ENCODE assay signal across 8 cellular contexts in the genomic region with DNA sequence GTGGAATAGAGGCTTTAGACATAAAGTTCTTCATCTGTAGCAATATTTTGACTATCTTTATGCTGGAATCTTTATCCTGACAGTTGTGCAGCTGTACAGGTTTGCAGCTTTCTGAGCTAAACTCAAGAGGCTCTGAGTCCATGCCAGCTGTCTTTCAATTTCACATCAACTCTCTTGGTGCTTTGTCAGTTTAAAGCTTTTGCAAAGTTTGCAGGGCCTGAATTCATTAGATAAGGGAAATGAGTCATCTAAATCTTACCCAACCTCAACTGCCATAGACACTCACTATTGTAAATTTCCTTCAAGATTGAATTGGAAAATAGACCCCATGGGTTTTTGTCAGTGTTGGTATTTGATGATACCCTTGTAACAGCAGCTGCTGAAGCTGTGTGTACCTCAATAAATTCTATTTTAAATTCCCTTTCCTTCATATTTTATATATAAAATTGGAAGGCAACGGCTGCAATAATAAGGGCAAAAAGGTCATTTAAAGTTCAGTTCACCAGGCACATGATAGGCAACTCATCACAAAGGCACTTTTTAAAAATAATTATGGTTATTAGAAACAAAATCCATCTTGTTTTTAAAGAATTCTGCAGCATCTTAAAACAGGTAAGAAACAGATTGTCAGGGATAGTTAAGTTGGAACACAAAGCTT.
DNase-seq lines count a peak whose midpoint lies in the region; ATAC-seq and TF ChIP-seq lines count a peak whose summit lies in the region.

No MANE protein-coding gene starts in this region.

- no peak overlapping the region for H3K27ac ChIP-seq in CD8-positive, alpha-beta T cell (ENCODE audit: low read depth, low read length)
- no peak overlapping the region for H3K27ac ChIP-seq in esophagus muscularis mucosa (replicated peaks in 1 of 4)

- no peak overlapping the region for H3K27ac Mint-ChIP-seq in CD8-positive, alpha-beta T cell
- peak overlapping the region; percentile 79 for H3K27ac Mint-ChIP-seq in T-helper 1 cell treated with Interleukin-12 subunit alpha and Interleukin-12 subunit beta and Interleukin-4 antibody, amounts not matched to agents 30 μg/mL and 1 μg/mL, for 36 hours

- WGBS in esophagus muscularis mucosa, result 61% methylated on average over 1 of the region's 1 CpG

- peaks cover 18% of the 10 kb centered on the region for H3K4me1 Mint-ChIP-seq in CD8-positive, alpha-beta T cell (ENCODE audit: low read depth)
- peaks cover 48% of the 10 kb centered on the region for H3K4me1 Mint-ChIP-seq in T-helper 1 cell treated with Interleukin-12 subunit alpha and Interleukin-12 subunit beta and Interleukin-4 antibody, amounts not matched to agents 30 μg/mL and 1 μg/mL, for 36 hours (ENCODE audit: low read depth)

- ATAC-seq in CD8-positive, alpha-beta T cell, result peak; percentile 38
- peak; percentile 84 for ATAC-seq in GM19452 (IDR thresholded peaks at IDR 0.05; ENCODE audit: unreplicated experiment)
- ATAC-seq in HG03558 (IDR thresholded peaks at IDR 0.05; ENCODE audit: extremely low read depth, unreplicated experiment), result peak; percentile 96

- TF ChIP-seq CTCF in CD8-positive, alpha-beta T cell (IDR thresholded peaks at IDR 0.05), result no peak
- TF ChIP-seq CTCF in esophagus muscularis mucosa (IDR thresholded peaks at IDR 0.05), result no peak

- H3K36me3 ChIP-seq in CD8-positive, alpha-beta T cell (ENCODE audit: insufficient read depth, low read length), result no peaks in the 10 kb centered on the region
- no peaks in the 10 kb centered on the region for H3K36me3 ChIP-seq in esophagus muscularis mucosa

- peaks cover 13% of the 10 kb centered on the region for H3K4me1 ChIP-seq in CD8-positive, alpha-beta T cell (ENCODE audit: insufficient read depth, low read length)
- no peaks in the 10 kb centered on the region for H3K4me1 ChIP-seq in esophagus muscularis mucosa

- no peaks in the 10 kb centered on the region for H3K9me3 ChIP-seq in CD8-positive, alpha-beta T cell (ENCODE audit: low read length)
- H3K9me3 ChIP-seq in esophagus muscularis mucosa, result no peaks in the 10 kb centered on the region

- H3K36me3 Mint-ChIP-seq in CD8-positive, alpha-beta T cell, result no peaks in the 10 kb centered on the region
- peaks cover 34% of the 10 kb centered on the region for H3K36me3 Mint-ChIP-seq in T-helper 1 cell treated with Interleukin-12 subunit alpha and Interleukin-12 subunit beta and Interleukin-4 antibody, amounts not matched to agents 30 μg/mL and 1 μg/mL, for 36 hours (ENCODE audit: low read depth)

- intact Hi-C loops in CD8-positive, alpha-beta T cell (cut with DNase I, micrococcal nuclease), result no loop called here
- intact Hi-C loops in esophagus muscularis mucosa (cut with DNase I), result no loop called here

- CTCF ChIA-PET in CD8-positive, alpha-beta T cell (lab: Charles Lee), result no interaction called here

- H3K9me3 Mint-ChIP-seq in CD8-positive, alpha-beta T cell, result no peaks in the 10 kb centered on the region
- H3K9me3 Mint-ChIP-seq in T-helper 1 cell treated with Interleukin-12 subunit alpha and Interleukin-12 subunit beta and Interleukin-4 antibody, amounts not matched to agents 30 μg/mL and 1 μg/mL, for 36 hours, result peaks cover 30% of the 10 kb centered on the region

- H3K27me3 ChIP-seq in CD8-positive, alpha-beta T cell (ENCODE audit: insufficient read depth, low read length), result no peaks in the 10 kb centered on the region
- no peaks in the 10 kb centered on the region for H3K27me3 ChIP-seq in esophagus muscularis mucosa

- no peaks in the 10 kb centered on the region for H3K27me3 Mint-ChIP-seq in CD8-positive, alpha-beta T cell (ENCODE audit: low read depth)
- no peaks in the 10 kb centered on the region for H3K27me3 Mint-ChIP-seq in T-helper 1 cell treated with Interleukin-12 subunit alpha and Interleukin-12 subunit beta and Interleukin-4 antibody, amounts not matched to agents 30 μg/mL and 1 μg/mL, for 36 hours (ENCODE audit: low read depth)

- H3K4me3 ChIP-seq in CD8-positive, alpha-beta T cell (ENCODE audit: low read depth, low read length), result no peak overlapping the region
- no peak overlapping the region for H3K4me3 ChIP-seq in esophagus muscularis mucosa

- no peak for TF ChIP-seq POLR2A in esophagus muscularis mucosa (IDR thresholded peaks at IDR 0.05; ENCODE audit: low read depth)

- DNase-seq in CD8-positive, alpha-beta T cell, result no peak
- DNase-seq in myocyte (ENCODE audit: low read depth) (peak; percentile 60), esophagus muscularis mucosa (ENCODE audit: extremely low spot score) (no peak), NCI-H1048 (lab: John Stamatoyannopoulos, UW) (no peak), SK-N-DZ (ENCODE audit: low spot score) (no peak)

- no peak for TF ChIP-seq EP300 in esophagus muscularis mucosa (IDR thresholded peaks at IDR 0.05)

- POLR2A ChIA-PET in CD8-positive, alpha-beta T cell (lab: Charles Lee), result interaction anchor here (0.8 to 1.0 kb wide), 2 partner anchors 57 to 73 kb away, joined by 3 read pairs; no protein-coding TSS in a partner anchor

- H3K4me3 Mint-ChIP-seq in CD8-positive, alpha-beta T cell, result no peak overlapping the region
- H3K4me3 Mint-ChIP-seq in T-helper 1 cell treated with Interleukin-12 subunit alpha and Interleukin-12 subunit beta and Interleukin-4 antibody, amounts not matched to agents 30 μg/mL and 1 μg/mL, for 36 hours, result peak overlapping the region; percentile 55

Comparison
In these comparisons a context has a peak if more than half of its experiments do, and no peak if none do; other contexts are left out.
1. ATAC-seq: peak in every context shown above with its lines; median percentile 96 in HG03558; 84 in GM19452; 38 in CD8-positive, alpha-beta T cell.